ENCODE assay signal across 8 cellular contexts in genomic region chr2:56183643-56184499, GRCh38. TPM values are rescaled to one million over a fixed set of nuclear protein-coding genes. Genes with fewer than 3 reads are reported as not detected.
DNase-seq lines count a peak whose midpoint lies in the region; ATAC-seq lines count a peak whose summit lies in the region.

Gene CCDC85A (plus strand): TSS chr2:56183990. CDS start chr2:56184625, 635 bp downstream.

- peaks cover 6% of the 10 kb centered on the region for H3K27me3 ChIP-seq in CD4-positive, alpha-beta memory T cell (ENCODE audit: insufficient read depth, low read length)

- ATAC-seq in GM19397 (IDR thresholded peaks at IDR 0.05; ENCODE audit: unreplicated experiment): peak; percentile 97
- peak; percentile 93 for ATAC-seq in HG03469 (IDR thresholded peaks at IDR 0.05; ENCODE audit: unreplicated experiment)
- peak; percentile 35 for ATAC-seq in effector memory CD8-positive, alpha-beta T cell (replicated peaks)
- peak; percentile 88 for ATAC-seq in memory B cell (ENCODE audit: low read depth)

- no peak within 1 kb of the TSS for H3K27ac ChIP-seq in CD4-positive, alpha-beta memory T cell (ENCODE audit: low read depth, low read length)

- CTCF ChIA-PET in CD4-positive, alpha-beta memory T cell (lab: Charles Lee; ENCODE audit: partially characterized antibody): interaction anchor here (0.7 to 1.6 kb wide), 9 partner anchors 8 to 1335 kb away, joined by 3 to 10 read pairs (median 4); no protein-coding TSS in a partner anchor
- CTCF ChIA-PET in activated CD4-positive, alpha-beta memory T cell treated with anti-CD3 and anti-CD28 coated beads for 36 hours (lab: Charles Lee): interaction anchor here (0.6 to 1.6 kb wide), 16 partner anchors 15 to 1334 kb away, joined by 3 to 17 read pairs (median 4); no protein-coding TSS in a partner anchor

- H3K9me3 ChIP-seq in CD4-positive, alpha-beta memory T cell (ENCODE audit: control insufficient read depth in 1 of 2, low read length in 2 of 2): no peaks in the 10 kb centered on the region

- no peak within 1 kb of the TSS for H3K4me3 ChIP-seq in CD4-positive, alpha-beta memory T cell (ENCODE audit: low read length in 2 of 2)

- H3K27ac Mint-ChIP-seq in CD4-positive, alpha-beta memory T cell: no peak within 1 kb of the TSS
- no peak within 1 kb of the TSS for H3K27ac Mint-ChIP-seq in activated CD4-positive, alpha-beta memory T cell treated with anti-CD3 and anti-CD28 coated beads for 36 hours
- no peak within 1 kb of the TSS for H3K27ac Mint-ChIP-seq in effector memory CD8-positive, alpha-beta T cell
- no peak within 1 kb of the TSS for H3K27ac Mint-ChIP-seq in memory B cell

- H3K4me1 ChIP-seq in CD4-positive, alpha-beta memory T cell (ENCODE audit: insufficient read depth, low read length): no peaks in the 10 kb centered on the region

- intact Hi-C loops in CD4-positive, alpha-beta memory T cell (cut with micrococcal nuclease): no loop called here
- intact Hi-C loops in activated CD4-positive, alpha-beta memory T cell treated with anti-CD3 and anti-CD28 coated beads for 36 hours (cut with micrococcal nuclease): loop anchor here (2.0 to 5.0 kb wide), 3 partner anchors 565 to 1333 kb away; no protein-coding TSS in a partner anchor

- no peaks in the 10 kb centered on the region for H3K36me3 Mint-ChIP-seq in CD4-positive, alpha-beta memory T cell
- H3K36me3 Mint-ChIP-seq in activated CD4-positive, alpha-beta memory T cell treated with anti-CD3 and anti-CD28 coated beads for 36 hours: no peaks in the 10 kb centered on the region
- H3K36me3 Mint-ChIP-seq in effector memory CD8-positive, alpha-beta T cell (ENCODE audit: insufficient read depth): no peaks in the 10 kb centered on the region
- H3K36me3 Mint-ChIP-seq in memory B cell: no peaks in the 10 kb centered on the region

- H3K27me3 Mint-ChIP-seq in CD4-positive, alpha-beta memory T cell: peaks cover 41 to 45% of the 10 kb centered on the region in 2 donors
- peaks cover 47% of the 10 kb centered on the region for H3K27me3 Mint-ChIP-seq in activated CD4-positive, alpha-beta memory T cell treated with anti-CD3 and anti-CD28 coated beads for 36 hours
- H3K27me3 Mint-ChIP-seq in effector memory CD8-positive, alpha-beta T cell: peaks cover 54 to 63% of the 10 kb centered on the region in 2 donors
- peaks cover 33% of the 10 kb centered on the region for H3K27me3 Mint-ChIP-seq in memory B cell

- H3K4me1 Mint-ChIP-seq in CD4-positive, alpha-beta memory T cell: peaks cover 3 to 19% (median 10%) of the 10 kb centered on the region in 4 donors
- peaks cover 8% of the 10 kb centered on the region for H3K4me1 Mint-ChIP-seq in activated CD4-positive, alpha-beta memory T cell treated with anti-CD3 and anti-CD28 coated beads for 36 hours (ENCODE audit: low read depth)
- peaks cover 0 to 3% of the 10 kb centered on the region in 2 donors for H3K4me1 Mint-ChIP-seq in effector memory CD8-positive, alpha-beta T cell (ENCODE audit: low read depth in 2 of 2)
- peaks cover 4% of the 10 kb centered on the region for H3K4me1 Mint-ChIP-seq in memory B cell

- no peaks in the 10 kb centered on the region for H3K36me3 ChIP-seq in CD4-positive, alpha-beta memory T cell (ENCODE audit: insufficient read depth, low read length)

- peak; percentile 18 to 37 (median 24) for DNase-seq in CD4-positive, alpha-beta memory T cell
- peak; percentile 78 to 88 for DNase-seq in NCI-H524 (lab: John Stamatoyannopoulos, UW)
- peak; percentile 75 for DNase-seq in activated CD4-positive, alpha-beta memory T cell treated with anti-CD3 and anti-CD28 coated beads for 36 hours
- DNase-seq in effector memory CD8-positive, alpha-beta T cell: peak in 2 of 3 experiments; percentile 1 to 2
- DNase-seq in memory B cell (ENCODE audit: low spot score in 2 of 2): peak; percentile 69 to 75
- DNase-seq in stimulated activated CD4-positive, alpha-beta T cell treated with anti-CD3 and anti-CD28 coated beads, TNF-alpha, amount 100 ng/mL, for 48 hours (ENCODE audit: low read depth in 3 of 3): peak; percentile 44 to 54 (median 54)

- peaks cover 0 to 9% (median 0%) of the 10 kb centered on the region in 8 donors for H3K9me3 Mint-ChIP-seq in CD4-positive, alpha-beta memory T cell
- no peaks in the 10 kb centered on the region for H3K9me3 Mint-ChIP-seq in activated CD4-positive, alpha-beta memory T cell treated with anti-CD3 and anti-CD28 coated beads for 36 hours
- peaks cover 0 to 1% of the 10 kb centered on the region in 2 donors for H3K9me3 Mint-ChIP-seq in effector memory CD8-positive, alpha-beta T cell
- no peaks in the 10 kb centered on the region for H3K9me3 Mint-ChIP-seq in memory B cell

- H3K4me3 Mint-ChIP-seq in CD4-positive, alpha-beta memory T cell: peak within 1 kb of the TSS in 6 of 8 donors; percentile 8 to 59 (median 46)
- peak within 1 kb of the TSS; percentile 31 for H3K4me3 Mint-ChIP-seq in activated CD4-positive, alpha-beta memory T cell treated with anti-CD3 and anti-CD28 coated beads for 36 hours
- peak within 1 kb of the TSS in 1 of 2 donors; percentile 26 for H3K4me3 Mint-ChIP-seq in effector memory CD8-positive, alpha-beta T cell
- peak within 1 kb of the TSS; percentile 62 for H3K4me3 Mint-ChIP-seq in memory B cell

- POLR2A ChIA-PET in CD4-positive, alpha-beta memory T cell (lab: Charles Lee; ENCODE audit: partially characterized antibody): no interaction called here
- POLR2A ChIA-PET in activated CD4-positive, alpha-beta memory T cell treated with anti-CD3 and anti-CD28 coated beads for 36 hours (lab: Charles Lee): no interaction called here

RNA-seq across cellular contexts. Expression of gene CCDC85A, which starts in this region (rescaled TPM):
- not detected for total RNA-seq in CD4-positive, alpha-beta memory T cell
- not detected for polyA plus RNA-seq in CD4-positive, alpha-beta memory T cell
- total RNA-seq in activated CD4-positive, alpha-beta memory T cell treated with anti-CD3 and anti-CD28 coated beads for 36 hours: not detected

Comparison
In these comparisons a context has a peak if more than half of its experiments do, and no peak if none do; other contexts are left out.
1. Peak in DNase-seq in CD4-positive, alpha-beta memory T cell; RNA of the gene not detected or under 1 TPM.
2. Peak in DNase-seq in activated CD4-positive, alpha-beta memory T cell treated with anti-CD3 and anti-CD28 coated beads for 36 hours; RNA of the gene not detected or under 1 TPM.
3. DNase-seq: peak in every context shown above with its lines; median percentile 83 in NCI-H524; 75 in activated CD4-positive, alpha-beta memory T cell treated with anti-CD3 and anti-CD28 coated beads for 36 hours; 72 in memory B cell; 54 in stimulated activated CD4-positive, alpha-beta T cell treated with anti-CD3 and anti-CD28 coated beads, TNF-alpha, amount 100 ng/mL, for 48 hours; 24 in CD4-positive, alpha-beta memory T cell; 2 in effector memory CD8-positive, alpha-beta T cell.
4. ATAC-seq: peak in every context shown above with its lines; median percentile 97 in GM19397; 93 in HG03469; 88 in memory B cell; 35 in effector memory CD8-positive, alpha-beta T cell.